Comparison of ENCODE assay signal across 30 cellular contexts in genomic region chr2:164756773-164757172, GRCh38.
"Had no signal": no experiment of that assay in that cellular context is flagged by ENCODE, and none has a peak within 500 bp of the region (broad histone marks: within the 10 kb centered on the region; RNA-seq: fewer than 3 reads in every experiment).

No MANE protein-coding gene starts in this region.

- H3K36me3 ChIP-seq: ascending aorta, right atrium auricular region, thyroid gland, upper lobe of right lung had no signal

- H2AFZ ChIP-seq: parathyroid adenoma had no signal

- H3K27ac ChIP-seq: parathyroid adenoma, psoas muscle, right atrium auricular region, thyroid gland, upper lobe of right lung had no signal

- H3K9ac ChIP-seq: parathyroid adenoma had no signal

- H3K9me3 Mint-ChIP-seq: activated CD4-positive, alpha-beta memory T cell treated with anti-CD3 and anti-CD28 coated beads, Interleukin-2, amount 10 ng/mL, durations not matched to agents 7 days and 5 days; activated CD4-positive, alpha-beta T cell treated with anti-CD3 and anti-CD28 coated beads, Interleukin-2, amount 10 ng/mL, durations not matched to agents 7 days and 5 days; activated naive CD4-positive, alpha-beta T cell treated with anti-CD3 and anti-CD28 coated beads, Interleukin-2, amount 10 ng/mL, durations not matched to agents 7 days and 5 days; activated naive CD8-positive, alpha-beta T cell treated with anti-CD3 and anti-CD28 coated beads, Interleukin-2, amount 10 ng/mL, durations not matched to agents 7 days and 5 days; activated T-cell treated with anti-CD3 and anti-CD28 coated beads, Interleukin-2, amount 50 U/mL, for 24 hours; brain; neural crest cell had no signal

- H3K4me1 Mint-ChIP-seq: activated CD4-positive, alpha-beta memory T cell treated with anti-CD3 and anti-CD28 coated beads, Interleukin-2, amount 10 ng/mL, durations not matched to agents 7 days and 5 days; activated CD4-positive, alpha-beta T cell treated with anti-CD3 and anti-CD28 coated beads, Interleukin-2, amount 10 ng/mL, durations not matched to agents 7 days and 5 days; activated naive CD4-positive, alpha-beta T cell treated with anti-CD3 and anti-CD28 coated beads, Interleukin-2, amount 10 ng/mL, durations not matched to agents 7 days and 5 days; activated naive CD8-positive, alpha-beta T cell treated with anti-CD3 and anti-CD28 coated beads, Interleukin-2, amount 10 ng/mL, durations not matched to agents 7 days and 5 days; neural crest cell; T-helper 17 cell had no signal

- H3K27me3 ChIP-seq: ascending aorta, right atrium auricular region, thyroid gland, upper lobe of right lung had no signal

- H3K4me1 ChIP-seq: parathyroid adenoma, psoas muscle had no signal

- H3K4me3 Mint-ChIP-seq: activated CD4-positive, alpha-beta memory T cell treated with anti-CD3 and anti-CD28 coated beads, Interleukin-2, amount 10 ng/mL, durations not matched to agents 7 days and 5 days; activated CD4-positive, alpha-beta T cell treated with anti-CD3 and anti-CD28 coated beads, Interleukin-2, amount 10 ng/mL, durations not matched to agents 7 days and 5 days; activated naive CD4-positive, alpha-beta T cell treated with anti-CD3 and anti-CD28 coated beads, Interleukin-2, amount 10 ng/mL, durations not matched to agents 7 days and 5 days; activated naive CD8-positive, alpha-beta T cell treated with anti-CD3 and anti-CD28 coated beads, Interleukin-2, amount 10 ng/mL, durations not matched to agents 7 days and 5 days; activated T-cell treated with anti-CD3 and anti-CD28 coated beads, Interleukin-2, amount 50 U/mL, for 24 hours; brain; naive thymus-derived CD8-positive, alpha-beta T cell; neural crest cell; T-helper 17 cell had no signal

- H3K36me3 Mint-ChIP-seq: activated naive CD4-positive, alpha-beta T cell treated with anti-CD3 and anti-CD28 coated beads, Interleukin-2, amount 10 ng/mL, durations not matched to agents 7 days and 5 days; activated naive CD8-positive, alpha-beta T cell treated with anti-CD3 and anti-CD28 coated beads, Interleukin-2, amount 10 ng/mL, durations not matched to agents 7 days and 5 days; brain; naive thymus-derived CD8-positive, alpha-beta T cell had no signal

- H3K27ac Mint-ChIP-seq: activated CD4-positive, alpha-beta memory T cell treated with anti-CD3 and anti-CD28 coated beads, Interleukin-2, amount 10 ng/mL, durations not matched to agents 7 days and 5 days; activated CD4-positive, alpha-beta T cell treated with anti-CD3 and anti-CD28 coated beads, Interleukin-2, amount 10 ng/mL, durations not matched to agents 7 days and 5 days; activated naive CD4-positive, alpha-beta T cell treated with anti-CD3 and anti-CD28 coated beads, Interleukin-2, amount 10 ng/mL, durations not matched to agents 7 days and 5 days; activated naive CD8-positive, alpha-beta T cell treated with anti-CD3 and anti-CD28 coated beads, Interleukin-2, amount 10 ng/mL, durations not matched to agents 7 days and 5 days; activated T-cell treated with anti-CD3 and anti-CD28 coated beads, Interleukin-2, amount 50 U/mL, for 24 hours; brain; naive thymus-derived CD8-positive, alpha-beta T cell; T-helper 17 cell had no signal

- H3K9me3 ChIP-seq: ascending aorta, psoas muscle, right atrium auricular region, thyroid gland, upper lobe of right lung had no signal

- H3K27me3 Mint-ChIP-seq: activated CD4-positive, alpha-beta memory T cell treated with anti-CD3 and anti-CD28 coated beads, Interleukin-2, amount 10 ng/mL, durations not matched to agents 7 days and 5 days; activated CD4-positive, alpha-beta T cell treated with anti-CD3 and anti-CD28 coated beads, Interleukin-2, amount 10 ng/mL, durations not matched to agents 7 days and 5 days; activated naive CD4-positive, alpha-beta T cell treated with anti-CD3 and anti-CD28 coated beads, Interleukin-2, amount 10 ng/mL, durations not matched to agents 7 days and 5 days; activated naive CD8-positive, alpha-beta T cell treated with anti-CD3 and anti-CD28 coated beads, Interleukin-2, amount 10 ng/mL, durations not matched to agents 7 days and 5 days; activated T-cell treated with anti-CD3 and anti-CD28 coated beads, Interleukin-2, amount 50 U/mL, for 24 hours; brain; T-helper 17 cell had no signal

- H3K4me3 ChIP-seq: ascending aorta, psoas muscle, right atrium auricular region, thyroid gland, upper lobe of right lung had no signal

- ATAC-seq: esophagus mucosa; naive thymus-derived CD8-positive, alpha-beta T cell; psoas muscle; stimulated activated naive CD8-positive, alpha-beta T cell treated with anti-CD3 and anti-CD28 coated beads, Interleukin-15, Interleukin-2, amounts not matched to agents 100 U/mL and 50 U/mL, for 24 hours; T-helper 17 cell; upper lobe of right lung had no signal

- FAIRE-seq: endothelial cell of umbilical vein, keratinocyte had no signal

- DNase-seq: activated CD4-positive, alpha-beta memory T cell treated with anti-CD3 and anti-CD28 coated beads, Interleukin-2, amount 10 ng/mL, durations not matched to agents 7 days and 5 days; activated CD4-positive, alpha-beta T cell treated with anti-CD3 and anti-CD28 coated beads for 1 hour; activated CD4-positive, alpha-beta T cell treated with anti-CD3 and anti-CD28 coated beads, Interleukin-2, amount 10 ng/mL, durations not matched to agents 7 days and 5 days; activated CD8-positive, alpha-beta memory T cell treated with anti-CD3 and anti-CD28 coated beads, Interleukin-2, amount 50 U/mL, for 48 hours; activated gamma-delta T cell; activated naive CD4-positive, alpha-beta T cell treated with anti-CD3 and anti-CD28 coated beads, Interleukin-2, amount 10 ng/mL, durations not matched to agents 7 days and 5 days; activated naive CD8-positive, alpha-beta T cell treated with anti-CD3 and anti-CD28 coated beads, Interleukin-2, amount 10 ng/mL, durations not matched to agents 7 days and 5 days; activated T-cell treated with anti-CD3 and anti-CD28 coated beads, Interleukin-2, amount 50 U/mL, for 24 hours; cortex of kidney; foreskin fibroblast; head of caudate nucleus; hippocampal formation; naive thymus-derived CD8-positive, alpha-beta T cell; occipital lobe; psoas muscle; stimulated activated CD4-positive, alpha-beta T cell treated with anti-CD3 and anti-CD28 coated beads, Interleukin-15, amount 100 ng/mL, for 24 hours; stimulated activated CD4-positive, alpha-beta T cell treated with anti-CD3 and anti-CD28 coated beads, Interleukin-2, amount 100 ng/mL, for 24 hours; stimulated activated naive CD8-positive, alpha-beta T cell treated with anti-CD3 and anti-CD28 coated beads, Interleukin-15, Interleukin-2, amounts not matched to agents 100 U/mL and 50 U/mL, for 24 hours; T-helper 17 cell; T1000; thyroid gland; upper lobe of right lung had no signal
